Comparison of ENCODE assay signal across 11 cellular contexts in genomic region chr3:17044844-17045243, GRCh38.
DNase-seq lines count a peak whose midpoint lies in the region; ATAC-seq and TF ChIP-seq lines count a peak whose summit lies in the region.
"Had no signal": no experiment of that assay in that cellular context is flagged by ENCODE, and none has a peak within 500 bp of the region (broad histone marks: within the 10 kb centered on the region; RNA-seq: fewer than 3 reads in every experiment).

No MANE protein-coding gene starts in this region.

- H3K27ac Mint-ChIP-seq in CD4-positive, CD25-positive, alpha-beta regulatory T cell = peak overlapping the region in 2 of 3 donors; percentile 33 to 57

- H3K36me3 ChIP-seq in CD4-positive, CD25-positive, alpha-beta regulatory T cell (ENCODE audit: control insufficient read depth, insufficient read depth, low read length) = peaks cover 19% of the 10 kb centered on the region

- peaks cover 0 to 5% (median 0%) of the 10 kb centered on the region in 7 donors for H3K9me3 Mint-ChIP-seq in CD4-positive, CD25-positive, alpha-beta regulatory T cell

- H3K27me3 ChIP-seq in CD4-positive, CD25-positive, alpha-beta regulatory T cell (ENCODE audit: control insufficient read depth, insufficient read depth, low read length) = no peaks in the 10 kb centered on the region

- no peaks in the 10 kb centered on the region for H3K27me3 Mint-ChIP-seq in CD4-positive, CD25-positive, alpha-beta regulatory T cell

- no peak overlapping the region for H3K4me3 ChIP-seq in CD4-positive, CD25-positive, alpha-beta regulatory T cell (ENCODE audit: low read depth, low read length)

- peak in 1 of 3 donors; percentile 27 for DNase-seq in CD4-positive, CD25-positive, alpha-beta regulatory T cell
- DNase-seq in stimulated activated CD4-positive, alpha-beta T cell treated with anti-CD3 and anti-CD28 coated beads, Interleukin-2, amount 100 ng/mL, for 48 hours = no peak
- no peak for DNase-seq in KBM-7
- DNase-seq: DMS79 treated with DMSO at 0.1 percent for 48 hours, NCI-H146 had no signal

- no peak overlapping the region for H3K4me3 Mint-ChIP-seq in CD4-positive, CD25-positive, alpha-beta regulatory T cell

- peaks cover 22 to 39% (median 32%) of the 10 kb centered on the region in 4 donors for H3K4me1 Mint-ChIP-seq in CD4-positive, CD25-positive, alpha-beta regulatory T cell

- H3K9me3 ChIP-seq in CD4-positive, CD25-positive, alpha-beta regulatory T cell (ENCODE audit: control insufficient read depth in 2 of 2, low read length in 2 of 2) = peaks cover 0 to 6% of the 10 kb centered on the region in 2 experiments

- peak in 1 of 2 donors; percentile 25 for ATAC-seq in CD4-positive, CD25-positive, alpha-beta regulatory T cell (ENCODE audit: low read depth in 2 of 2)
- ATAC-seq in GM18868 (IDR thresholded peaks at IDR 0.05; ENCODE audit: unreplicated experiment) (peak; percentile 91), GM21786 (IDR thresholded peaks at IDR 0.05; ENCODE audit: unreplicated experiment) (peak; percentile 86), HG03342 (IDR thresholded peaks at IDR 0.05; ENCODE audit: unreplicated experiment) (peak; percentile 75), SK-N-SH treated with all-trans-retinoic acid at 6 μM for 48 hours (no peak), GM19452 (IDR thresholded peaks at IDR 0.05; ENCODE audit: unreplicated experiment) (no peak)
- ATAC-seq: HepG2 had no signal

- H3K27ac ChIP-seq in CD4-positive, CD25-positive, alpha-beta regulatory T cell (ENCODE audit: insufficient read depth, low read length, poor library complexity, severe bottlenecking) = no peak overlapping the region

- in situ Hi-C loops in KBM-7 (cut with MboI; ENCODE audit: low pct_unique_long_range_greater_than_20kb, low sequenced_read_pairs) = no loop called here

- H3K36me3 Mint-ChIP-seq in CD4-positive, CD25-positive, alpha-beta regulatory T cell = peaks cover 55% of the 10 kb centered on the region

- H3K4me1 ChIP-seq in CD4-positive, CD25-positive, alpha-beta regulatory T cell (ENCODE audit: control insufficient read depth, insufficient read depth, low read length, poor library complexity, severe bottlenecking) = peaks cover 6% of the 10 kb centered on the region

TF ChIP-seq in SK-N-SH treated with all-trans-retinoic acid at 6 μM for 48 hours, 23 proteins besides CTCF, POLR2A, EP300 and RAD21:
- TF ChIP-seq ESRRG (CRISPR knock-in tag; IDR thresholded peaks at IDR 0.05) (no peak), OSR1 (CRISPR knock-in tag; IDR thresholded peaks at IDR 0.05) (no peak), SNAI2 (CRISPR knock-in tag; IDR thresholded peaks at IDR 0.05) (no peak), TCF4 (CRISPR knock-in tag; IDR thresholded peaks at IDR 0.05; ENCODE audit: borderline replicate concordance) (no peak), ZNF70 (CRISPR knock-in tag; IDR thresholded peaks at IDR 0.05) (no peak), TOX (CRISPR knock-in tag; IDR thresholded peaks at IDR 0.05; ENCODE audit: borderline replicate concordance) (no peak), ZC3H10 (CRISPR knock-in tag; IDR thresholded peaks at IDR 0.05) (no peak), ZFP30 (CRISPR knock-in tag; IDR thresholded peaks at IDR 0.05) (no peak), ZNF8 (CRISPR knock-in tag; IDR thresholded peaks at IDR 0.05) (no peak), TSHZ2 (CRISPR knock-in tag; IDR thresholded peaks at IDR 0.05) (no peak)
TF ChIP-seq in SK-N-SH treated with all-trans-retinoic acid at 6 μM for 48 hours: peak in this region for 0.

Comparison
In these comparisons a context has a peak if more than half of its experiments do, and no peak if none do; other contexts are left out.
1. ATAC-seq: peak in GM18868 (single experiment), GM21786 (single experiment) and HG03342 (single experiment); none in SK-N-SH treated with all-trans-retinoic acid at 6 μM for 48 hours (single experiment) and GM19452 (single experiment).